1 cellular context compared by ENCODE assay signal in the genomic region with DNA sequence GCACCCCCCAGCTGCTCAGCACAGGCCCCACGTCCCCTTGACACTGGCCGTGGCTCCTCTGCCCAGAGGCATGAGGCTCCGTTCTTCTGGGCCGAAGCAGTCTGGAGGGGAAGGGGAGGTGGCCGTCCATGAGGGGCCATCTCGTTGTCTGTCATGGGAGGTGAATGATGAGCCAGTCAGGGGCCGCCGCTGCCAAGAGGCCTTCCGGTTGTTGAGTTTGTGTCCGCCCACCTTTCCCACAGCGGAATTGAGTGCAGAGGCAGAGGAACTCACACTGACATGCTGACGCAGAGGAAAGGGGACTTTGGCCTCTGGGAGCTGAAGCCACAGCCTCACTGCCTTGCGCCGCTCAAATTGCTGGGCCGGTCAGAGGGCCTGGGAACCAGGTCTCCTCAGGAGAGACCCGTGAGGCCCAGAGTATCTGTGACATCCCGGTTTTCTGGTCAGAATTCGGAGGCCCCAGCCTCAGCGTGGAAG.
TF ChIP-seq lines count a peak whose summit lies in the region.

No MANE protein-coding gene starts in this region.

TF ChIP-seq in HepG2, 621 proteins besides CTCF, POLR2A, EP300 and RAD21 (continued from another document and continues in another):
- TF ChIP-seq, protein P1, sequence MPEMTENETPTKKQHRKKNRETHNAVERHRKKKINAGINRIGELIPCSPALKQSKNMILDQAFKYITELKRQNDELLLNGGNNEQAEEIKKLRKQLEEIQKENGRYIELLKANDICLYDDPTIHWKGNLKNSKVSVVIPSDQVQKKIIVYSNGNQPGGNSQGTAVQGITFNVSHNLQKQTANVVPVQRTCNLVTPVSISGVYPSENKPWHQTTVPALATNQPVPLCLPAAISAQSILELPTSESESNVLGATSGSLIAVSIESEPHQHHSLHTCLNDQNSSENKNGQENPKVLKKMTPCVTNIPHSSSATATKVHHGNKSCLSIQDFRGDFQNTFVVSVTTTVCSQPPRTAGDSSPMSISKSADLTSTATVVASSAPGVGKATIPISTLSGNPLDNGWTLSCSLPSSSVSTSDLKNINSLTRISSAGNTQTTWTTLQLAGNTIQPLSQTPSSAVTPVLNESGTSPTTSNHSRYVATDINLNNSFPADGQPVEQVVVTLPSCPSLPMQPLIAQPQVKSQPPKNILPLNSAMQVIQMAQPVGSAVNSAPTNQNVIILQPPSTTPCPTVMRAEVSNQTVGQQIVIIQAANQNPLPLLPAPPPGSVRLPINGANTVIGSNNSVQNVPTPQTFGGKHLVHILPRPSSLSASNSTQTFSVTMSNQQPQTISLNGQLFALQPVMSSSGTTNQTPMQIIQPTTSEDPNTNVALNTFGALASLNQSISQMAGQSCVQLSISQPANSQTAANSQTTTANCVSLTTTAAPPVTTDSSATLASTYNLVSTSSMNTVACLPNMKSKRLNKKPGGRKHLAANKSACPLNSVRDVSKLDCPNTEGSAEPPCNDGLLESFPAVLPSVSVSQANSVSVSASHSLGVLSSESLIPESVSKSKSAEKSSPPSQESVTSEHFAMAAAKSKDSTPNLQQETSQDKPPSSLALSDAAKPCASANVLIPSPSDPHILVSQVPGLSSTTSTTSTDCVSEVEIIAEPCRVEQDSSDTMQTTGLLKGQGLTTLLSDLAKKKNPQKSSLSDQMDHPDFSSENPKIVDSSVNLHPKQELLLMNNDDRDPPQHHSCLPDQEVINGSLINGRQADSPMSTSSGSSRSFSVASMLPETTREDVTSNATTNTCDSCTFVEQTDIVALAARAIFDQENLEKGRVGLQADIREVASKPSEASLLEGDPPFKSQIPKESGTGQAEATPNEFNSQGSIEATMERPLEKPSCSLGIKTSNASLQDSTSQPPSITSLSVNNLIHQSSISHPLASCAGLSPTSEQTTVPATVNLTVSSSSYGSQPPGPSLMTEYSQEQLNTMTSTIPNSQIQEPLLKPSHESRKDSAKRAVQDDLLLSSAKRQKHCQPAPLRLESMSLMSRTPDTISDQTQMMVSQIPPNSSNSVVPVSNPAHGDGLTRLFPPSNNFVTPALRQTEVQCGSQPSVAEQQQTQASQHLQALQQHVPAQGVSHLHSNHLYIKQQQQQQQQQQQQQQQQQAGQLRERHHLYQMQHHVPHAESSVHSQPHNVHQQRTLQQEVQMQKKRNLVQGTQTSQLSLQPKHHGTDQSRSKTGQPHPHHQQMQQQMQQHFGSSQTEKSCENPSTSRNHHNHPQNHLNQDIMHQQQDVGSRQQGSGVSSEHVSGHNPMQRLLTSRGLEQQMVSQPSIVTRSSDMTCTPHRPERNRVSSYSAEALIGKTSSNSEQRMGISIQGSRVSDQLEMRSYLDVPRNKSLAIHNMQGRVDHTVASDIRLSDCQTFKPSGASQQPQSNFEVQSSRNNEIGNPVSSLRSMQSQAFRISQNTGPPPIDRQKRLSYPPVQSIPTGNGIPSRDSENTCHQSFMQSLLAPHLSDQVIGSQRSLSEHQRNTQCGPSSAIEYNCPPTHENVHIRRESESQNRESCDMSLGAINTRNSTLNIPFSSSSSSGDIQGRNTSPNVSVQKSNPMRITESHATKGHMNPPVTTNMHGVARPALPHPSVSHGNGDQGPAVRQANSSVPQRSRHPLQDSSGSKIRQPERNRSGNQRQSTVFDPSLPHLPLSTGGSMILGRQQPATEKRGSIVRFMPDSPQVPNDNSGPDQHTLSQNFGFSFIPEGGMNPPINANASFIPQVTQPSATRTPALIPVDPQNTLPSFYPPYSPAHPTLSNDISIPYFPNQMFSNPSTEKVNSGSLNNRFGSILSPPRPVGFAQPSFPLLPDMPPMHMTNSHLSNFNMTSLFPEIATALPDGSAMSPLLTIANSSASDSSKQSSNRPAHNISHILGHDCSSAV (CRISPR knock-in tag; IDR thresholded peaks at IDR 0.05; ENCODE audit: borderline replicate concordance), result no peak
- TF ChIP-seq, protein P2, sequence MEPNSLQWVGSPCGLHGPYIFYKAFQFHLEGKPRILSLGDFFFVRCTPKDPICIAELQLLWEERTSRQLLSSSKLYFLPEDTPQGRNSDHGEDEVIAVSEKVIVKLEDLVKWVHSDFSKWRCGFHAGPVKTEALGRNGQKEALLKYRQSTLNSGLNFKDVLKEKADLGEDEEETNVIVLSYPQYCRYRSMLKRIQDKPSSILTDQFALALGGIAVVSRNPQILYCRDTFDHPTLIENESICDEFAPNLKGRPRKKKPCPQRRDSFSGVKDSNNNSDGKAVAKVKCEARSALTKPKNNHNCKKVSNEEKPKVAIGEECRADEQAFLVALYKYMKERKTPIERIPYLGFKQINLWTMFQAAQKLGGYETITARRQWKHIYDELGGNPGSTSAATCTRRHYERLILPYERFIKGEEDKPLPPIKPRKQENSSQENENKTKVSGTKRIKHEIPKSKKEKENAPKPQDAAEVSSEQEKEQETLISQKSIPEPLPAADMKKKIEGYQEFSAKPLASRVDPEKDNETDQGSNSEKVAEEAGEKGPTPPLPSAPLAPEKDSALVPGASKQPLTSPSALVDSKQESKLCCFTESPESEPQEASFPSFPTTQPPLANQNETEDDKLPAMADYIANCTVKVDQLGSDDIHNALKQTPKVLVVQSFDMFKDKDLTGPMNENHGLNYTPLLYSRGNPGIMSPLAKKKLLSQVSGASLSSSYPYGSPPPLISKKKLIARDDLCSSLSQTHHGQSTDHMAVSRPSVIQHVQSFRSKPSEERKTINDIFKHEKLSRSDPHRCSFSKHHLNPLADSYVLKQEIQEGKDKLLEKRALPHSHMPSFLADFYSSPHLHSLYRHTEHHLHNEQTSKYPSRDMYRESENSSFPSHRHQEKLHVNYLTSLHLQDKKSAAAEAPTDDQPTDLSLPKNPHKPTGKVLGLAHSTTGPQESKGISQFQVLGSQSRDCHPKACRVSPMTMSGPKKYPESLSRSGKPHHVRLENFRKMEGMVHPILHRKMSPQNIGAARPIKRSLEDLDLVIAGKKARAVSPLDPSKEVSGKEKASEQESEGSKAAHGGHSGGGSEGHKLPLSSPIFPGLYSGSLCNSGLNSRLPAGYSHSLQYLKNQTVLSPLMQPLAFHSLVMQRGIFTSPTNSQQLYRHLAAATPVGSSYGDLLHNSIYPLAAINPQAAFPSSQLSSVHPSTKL (CRISPR knock-in tag; IDR thresholded peaks at IDR 0.05), result peak; percentile 74
- peak; percentile 62; the same call in 1 of the 2 replicates for TF ChIP-seq MYC (CRISPR knock-in tag; IDR thresholded peaks at IDR 0.05; ENCODE audit: borderline replicate concordance)
- TF ChIP-seq, protein P3, sequence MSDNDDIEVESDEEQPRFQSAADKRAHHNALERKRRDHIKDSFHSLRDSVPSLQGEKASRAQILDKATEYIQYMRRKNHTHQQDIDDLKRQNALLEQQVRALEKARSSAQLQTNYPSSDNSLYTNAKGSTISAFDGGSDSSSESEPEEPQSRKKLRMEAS (IDR thresholded peaks at IDR 0.05), result peak; percentile 84
- TF ChIP-seq, protein P4, sequence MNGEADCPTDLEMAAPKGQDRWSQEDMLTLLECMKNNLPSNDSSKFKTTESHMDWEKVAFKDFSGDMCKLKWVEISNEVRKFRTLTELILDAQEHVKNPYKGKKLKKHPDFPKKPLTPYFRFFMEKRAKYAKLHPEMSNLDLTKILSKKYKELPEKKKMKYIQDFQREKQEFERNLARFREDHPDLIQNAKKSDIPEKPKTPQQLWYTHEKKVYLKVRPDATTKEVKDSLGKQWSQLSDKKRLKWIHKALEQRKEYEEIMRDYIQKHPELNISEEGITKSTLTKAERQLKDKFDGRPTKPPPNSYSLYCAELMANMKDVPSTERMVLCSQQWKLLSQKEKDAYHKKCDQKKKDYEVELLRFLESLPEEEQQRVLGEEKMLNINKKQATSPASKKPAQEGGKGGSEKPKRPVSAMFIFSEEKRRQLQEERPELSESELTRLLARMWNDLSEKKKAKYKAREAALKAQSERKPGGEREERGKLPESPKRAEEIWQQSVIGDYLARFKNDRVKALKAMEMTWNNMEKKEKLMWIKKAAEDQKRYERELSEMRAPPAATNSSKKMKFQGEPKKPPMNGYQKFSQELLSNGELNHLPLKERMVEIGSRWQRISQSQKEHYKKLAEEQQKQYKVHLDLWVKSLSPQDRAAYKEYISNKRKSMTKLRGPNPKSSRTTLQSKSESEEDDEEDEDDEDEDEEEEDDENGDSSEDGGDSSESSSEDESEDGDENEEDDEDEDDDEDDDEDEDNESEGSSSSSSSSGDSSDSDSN (CRISPR knock-in tag; IDR thresholded peaks at IDR 0.05), result peak; percentile 64
- TF ChIP-seq, protein P5, sequence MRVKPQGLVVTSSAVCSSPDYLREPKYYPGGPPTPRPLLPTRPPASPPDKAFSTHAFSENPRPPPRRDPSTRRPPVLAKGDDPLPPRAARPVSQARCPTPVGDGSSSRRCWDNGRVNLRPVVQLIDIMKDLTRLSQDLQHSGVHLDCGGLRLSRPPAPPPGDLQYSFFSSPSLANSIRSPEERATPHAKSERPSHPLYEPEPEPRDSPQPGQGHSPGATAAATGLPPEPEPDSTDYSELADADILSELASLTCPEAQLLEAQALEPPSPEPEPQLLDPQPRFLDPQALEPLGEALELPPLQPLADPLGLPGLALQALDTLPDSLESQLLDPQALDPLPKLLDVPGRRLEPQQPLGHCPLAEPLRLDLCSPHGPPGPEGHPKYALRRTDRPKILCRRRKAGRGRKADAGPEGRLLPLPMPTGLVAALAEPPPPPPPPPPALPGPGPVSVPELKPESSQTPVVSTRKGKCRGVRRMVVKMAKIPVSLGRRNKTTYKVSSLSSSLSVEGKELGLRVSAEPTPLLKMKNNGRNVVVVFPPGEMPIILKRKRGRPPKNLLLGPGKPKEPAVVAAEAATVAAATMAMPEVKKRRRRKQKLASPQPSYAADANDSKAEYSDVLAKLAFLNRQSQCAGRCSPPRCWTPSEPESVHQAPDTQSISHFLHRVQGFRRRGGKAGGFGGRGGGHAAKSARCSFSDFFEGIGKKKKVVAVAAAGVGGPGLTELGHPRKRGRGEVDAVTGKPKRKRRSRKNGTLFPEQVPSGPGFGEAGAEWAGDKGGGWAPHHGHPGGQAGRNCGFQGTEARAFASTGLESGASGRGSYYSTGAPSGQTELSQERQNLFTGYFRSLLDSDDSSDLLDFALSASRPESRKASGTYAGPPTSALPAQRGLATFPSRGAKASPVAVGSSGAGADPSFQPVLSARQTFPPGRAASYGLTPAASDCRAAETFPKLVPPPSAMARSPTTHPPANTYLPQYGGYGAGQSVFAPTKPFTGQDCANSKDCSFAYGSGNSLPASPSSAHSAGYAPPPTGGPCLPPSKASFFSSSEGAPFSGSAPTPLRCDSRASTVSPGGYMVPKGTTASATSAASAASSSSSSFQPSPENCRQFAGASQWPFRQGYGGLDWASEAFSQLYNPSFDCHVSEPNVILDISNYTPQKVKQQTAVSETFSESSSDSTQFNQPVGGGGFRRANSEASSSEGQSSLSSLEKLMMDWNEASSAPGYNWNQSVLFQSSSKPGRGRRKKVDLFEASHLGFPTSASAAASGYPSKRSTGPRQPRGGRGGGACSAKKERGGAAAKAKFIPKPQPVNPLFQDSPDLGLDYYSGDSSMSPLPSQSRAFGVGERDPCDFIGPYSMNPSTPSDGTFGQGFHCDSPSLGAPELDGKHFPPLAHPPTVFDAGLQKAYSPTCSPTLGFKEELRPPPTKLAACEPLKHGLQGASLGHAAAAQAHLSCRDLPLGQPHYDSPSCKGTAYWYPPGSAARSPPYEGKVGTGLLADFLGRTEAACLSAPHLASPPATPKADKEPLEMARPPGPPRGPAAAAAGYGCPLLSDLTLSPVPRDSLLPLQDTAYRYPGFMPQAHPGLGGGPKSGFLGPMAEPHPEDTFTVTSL (CRISPR knock-in tag; IDR thresholded peaks at IDR 0.05; ENCODE audit: borderline replicate concordance), result no peak
- TF ChIP-seq ELF1 (CRISPR knock-in tag; IDR thresholded peaks at IDR 0.05), result peak; percentile 85
- no peak for TF ChIP-seq ZNF724P (CRISPR knock-in tag; IDR thresholded peaks at IDR 0.05; ENCODE audit: borderline replicate concordance)
- TF ChIP-seq ISL2 (CRISPR knock-in tag; IDR thresholded peaks at IDR 0.05), result peak; percentile 53; the same call in 1 of the 2 replicates
- TF ChIP-seq ZNF234 (CRISPR knock-in tag; conservative IDR thresholded peaks at IDR 0.05), result no peak
- TF ChIP-seq MBNL3 (CRISPR knock-in tag; conservative IDR thresholded peaks at IDR 0.05), result no peak
- peak; percentile 66 for TF ChIP-seq NFYC (CRISPR knock-in tag; IDR thresholded peaks at IDR 0.05)
- no peak for TF ChIP-seq ZC3H4 (CRISPR knock-in tag; IDR thresholded peaks at IDR 0.05; ENCODE audit: borderline replicate concordance)
- no peak for TF ChIP-seq ZNF468 (CRISPR knock-in tag; IDR thresholded peaks at IDR 0.05)
- no peak for TF ChIP-seq ATM (IDR thresholded peaks at IDR 0.05; ENCODE audit: borderline replicate concordance)
- TF ChIP-seq ZNF83 (CRISPR knock-in tag; IDR thresholded peaks at IDR 0.05; ENCODE audit: borderline replicate concordance), result 0 out of 2 replicates have a peak, but pooled peaks have one; percentile 71
- no peak for TF ChIP-seq XBP1 (CRISPR knock-in tag; IDR thresholded peaks at IDR 0.05)
- peak; percentile 73; the same call in 1 of the 2 replicates for TF ChIP-seq KDM3A (CRISPR knock-in tag; IDR thresholded peaks at IDR 0.05; ENCODE audit: low read depth)
- TF ChIP-seq KDM6A (CRISPR knock-in tag; IDR thresholded peaks at IDR 0.05; ENCODE audit: low read depth), result no peak
- TF ChIP-seq DPF2 (CRISPR knock-in tag; IDR thresholded peaks at IDR 0.05; ENCODE audit: borderline replicate concordance, low read depth), result no peak
- TF ChIP-seq ZNF678 (CRISPR knock-in tag; IDR thresholded peaks at IDR 0.05), result no peak
- no peak for TF ChIP-seq ZFP36L2 (CRISPR knock-in tag; IDR thresholded peaks at IDR 0.05)
- TF ChIP-seq, protein P6, sequence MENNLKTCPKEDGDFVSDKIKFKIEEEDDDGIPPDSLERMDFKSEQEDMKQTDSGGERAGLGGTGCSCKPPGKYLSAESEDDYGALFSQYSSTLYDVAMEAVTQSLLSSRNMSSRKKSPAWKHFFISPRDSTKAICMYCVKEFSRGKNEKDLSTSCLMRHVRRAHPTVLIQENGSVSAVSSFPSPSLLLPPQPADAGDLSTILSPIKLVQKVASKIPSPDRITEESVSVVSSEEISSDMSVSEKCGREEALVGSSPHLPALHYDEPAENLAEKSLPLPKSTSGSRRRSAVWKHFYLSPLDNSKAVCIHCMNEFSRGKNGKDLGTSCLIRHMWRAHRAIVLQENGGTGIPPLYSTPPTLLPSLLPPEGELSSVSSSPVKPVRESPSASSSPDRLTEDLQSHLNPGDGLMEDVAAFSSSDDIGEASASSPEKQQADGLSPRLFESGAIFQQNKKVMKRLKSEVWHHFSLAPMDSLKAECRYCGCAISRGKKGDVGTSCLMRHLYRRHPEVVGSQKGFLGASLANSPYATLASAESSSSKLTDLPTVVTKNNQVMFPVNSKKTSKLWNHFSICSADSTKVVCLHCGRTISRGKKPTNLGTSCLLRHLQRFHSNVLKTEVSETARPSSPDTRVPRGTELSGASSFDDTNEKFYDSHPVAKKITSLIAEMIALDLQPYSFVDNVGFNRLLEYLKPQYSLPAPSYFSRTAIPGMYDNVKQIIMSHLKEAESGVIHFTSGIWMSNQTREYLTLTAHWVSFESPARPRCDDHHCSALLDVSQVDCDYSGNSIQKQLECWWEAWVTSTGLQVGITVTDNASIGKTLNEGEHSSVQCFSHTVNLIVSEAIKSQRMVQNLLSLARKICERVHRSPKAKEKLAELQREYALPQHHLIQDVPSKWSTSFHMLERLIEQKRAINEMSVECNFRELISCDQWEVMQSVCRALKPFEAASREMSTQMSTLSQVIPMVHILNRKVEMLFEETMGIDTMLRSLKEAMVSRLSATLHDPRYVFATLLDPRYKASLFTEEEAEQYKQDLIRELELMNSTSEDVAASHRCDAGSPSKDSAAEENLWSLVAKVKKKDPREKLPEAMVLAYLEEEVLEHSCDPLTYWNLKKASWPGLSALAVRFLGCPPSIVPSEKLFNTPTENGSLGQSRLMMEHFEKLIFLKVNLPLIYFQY (CRISPR knock-in tag; IDR thresholded peaks at IDR 0.05; ENCODE audit: borderline replicate concordance), result peak; percentile 47; the same call in 1 of the 2 replicates
- peak; percentile 62; the same call in 1 of the 2 replicates for TF ChIP-seq CBX5 (CRISPR knock-in tag; IDR thresholded peaks at IDR 0.05; ENCODE audit: borderline replicate concordance)
